Comparison of ENCODE assay signal across 1 cellular context in genomic region chr2:113528126-113528525, GRCh38. TPM values are rescaled to one million over a fixed set of nuclear protein-coding genes. Genes with fewer than 3 reads are reported as not detected.
"Had no signal": no experiment of that assay in that cellular context is flagged by ENCODE, and none has a peak within 500 bp of the region (broad histone marks: within the 10 kb centered on the region; RNA-seq: fewer than 3 reads in every experiment).

No MANE protein-coding gene starts in this region.

RNA-seq across cellular contexts. Expression of gene FOXD4L1, which starts 29.7 kb away (rescaled TPM):
- total RNA-seq: G401 had no signal
